Comparison of ENCODE assay signal across 1 cellular context in the genomic region with DNA sequence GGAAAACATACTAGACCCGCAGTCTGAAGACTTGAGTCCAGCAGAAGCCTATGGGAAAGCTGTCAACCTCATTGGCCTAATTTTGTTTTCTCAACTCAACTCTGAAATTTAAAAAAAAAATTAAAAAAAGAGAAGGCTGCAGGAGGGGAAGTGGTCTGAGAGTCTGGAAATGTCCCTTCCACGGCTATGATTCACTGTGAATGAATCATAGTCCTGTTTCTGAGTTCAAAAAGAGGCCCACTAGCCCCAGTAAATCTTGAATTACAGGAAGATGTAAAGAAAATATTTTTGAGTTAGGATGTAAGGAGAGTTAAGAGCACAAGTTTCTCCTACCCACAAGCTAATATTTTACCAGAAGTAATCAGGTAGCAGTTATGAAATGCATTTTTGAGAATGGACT.
TF ChIP-seq lines count a peak whose summit lies in the region.

No MANE protein-coding gene starts in this region.

TF ChIP-seq in GM23338, 12 proteins besides CTCF, POLR2A, EP300 and RAD21 (continued from another document):
- TF ChIP-seq, protein P1, sequence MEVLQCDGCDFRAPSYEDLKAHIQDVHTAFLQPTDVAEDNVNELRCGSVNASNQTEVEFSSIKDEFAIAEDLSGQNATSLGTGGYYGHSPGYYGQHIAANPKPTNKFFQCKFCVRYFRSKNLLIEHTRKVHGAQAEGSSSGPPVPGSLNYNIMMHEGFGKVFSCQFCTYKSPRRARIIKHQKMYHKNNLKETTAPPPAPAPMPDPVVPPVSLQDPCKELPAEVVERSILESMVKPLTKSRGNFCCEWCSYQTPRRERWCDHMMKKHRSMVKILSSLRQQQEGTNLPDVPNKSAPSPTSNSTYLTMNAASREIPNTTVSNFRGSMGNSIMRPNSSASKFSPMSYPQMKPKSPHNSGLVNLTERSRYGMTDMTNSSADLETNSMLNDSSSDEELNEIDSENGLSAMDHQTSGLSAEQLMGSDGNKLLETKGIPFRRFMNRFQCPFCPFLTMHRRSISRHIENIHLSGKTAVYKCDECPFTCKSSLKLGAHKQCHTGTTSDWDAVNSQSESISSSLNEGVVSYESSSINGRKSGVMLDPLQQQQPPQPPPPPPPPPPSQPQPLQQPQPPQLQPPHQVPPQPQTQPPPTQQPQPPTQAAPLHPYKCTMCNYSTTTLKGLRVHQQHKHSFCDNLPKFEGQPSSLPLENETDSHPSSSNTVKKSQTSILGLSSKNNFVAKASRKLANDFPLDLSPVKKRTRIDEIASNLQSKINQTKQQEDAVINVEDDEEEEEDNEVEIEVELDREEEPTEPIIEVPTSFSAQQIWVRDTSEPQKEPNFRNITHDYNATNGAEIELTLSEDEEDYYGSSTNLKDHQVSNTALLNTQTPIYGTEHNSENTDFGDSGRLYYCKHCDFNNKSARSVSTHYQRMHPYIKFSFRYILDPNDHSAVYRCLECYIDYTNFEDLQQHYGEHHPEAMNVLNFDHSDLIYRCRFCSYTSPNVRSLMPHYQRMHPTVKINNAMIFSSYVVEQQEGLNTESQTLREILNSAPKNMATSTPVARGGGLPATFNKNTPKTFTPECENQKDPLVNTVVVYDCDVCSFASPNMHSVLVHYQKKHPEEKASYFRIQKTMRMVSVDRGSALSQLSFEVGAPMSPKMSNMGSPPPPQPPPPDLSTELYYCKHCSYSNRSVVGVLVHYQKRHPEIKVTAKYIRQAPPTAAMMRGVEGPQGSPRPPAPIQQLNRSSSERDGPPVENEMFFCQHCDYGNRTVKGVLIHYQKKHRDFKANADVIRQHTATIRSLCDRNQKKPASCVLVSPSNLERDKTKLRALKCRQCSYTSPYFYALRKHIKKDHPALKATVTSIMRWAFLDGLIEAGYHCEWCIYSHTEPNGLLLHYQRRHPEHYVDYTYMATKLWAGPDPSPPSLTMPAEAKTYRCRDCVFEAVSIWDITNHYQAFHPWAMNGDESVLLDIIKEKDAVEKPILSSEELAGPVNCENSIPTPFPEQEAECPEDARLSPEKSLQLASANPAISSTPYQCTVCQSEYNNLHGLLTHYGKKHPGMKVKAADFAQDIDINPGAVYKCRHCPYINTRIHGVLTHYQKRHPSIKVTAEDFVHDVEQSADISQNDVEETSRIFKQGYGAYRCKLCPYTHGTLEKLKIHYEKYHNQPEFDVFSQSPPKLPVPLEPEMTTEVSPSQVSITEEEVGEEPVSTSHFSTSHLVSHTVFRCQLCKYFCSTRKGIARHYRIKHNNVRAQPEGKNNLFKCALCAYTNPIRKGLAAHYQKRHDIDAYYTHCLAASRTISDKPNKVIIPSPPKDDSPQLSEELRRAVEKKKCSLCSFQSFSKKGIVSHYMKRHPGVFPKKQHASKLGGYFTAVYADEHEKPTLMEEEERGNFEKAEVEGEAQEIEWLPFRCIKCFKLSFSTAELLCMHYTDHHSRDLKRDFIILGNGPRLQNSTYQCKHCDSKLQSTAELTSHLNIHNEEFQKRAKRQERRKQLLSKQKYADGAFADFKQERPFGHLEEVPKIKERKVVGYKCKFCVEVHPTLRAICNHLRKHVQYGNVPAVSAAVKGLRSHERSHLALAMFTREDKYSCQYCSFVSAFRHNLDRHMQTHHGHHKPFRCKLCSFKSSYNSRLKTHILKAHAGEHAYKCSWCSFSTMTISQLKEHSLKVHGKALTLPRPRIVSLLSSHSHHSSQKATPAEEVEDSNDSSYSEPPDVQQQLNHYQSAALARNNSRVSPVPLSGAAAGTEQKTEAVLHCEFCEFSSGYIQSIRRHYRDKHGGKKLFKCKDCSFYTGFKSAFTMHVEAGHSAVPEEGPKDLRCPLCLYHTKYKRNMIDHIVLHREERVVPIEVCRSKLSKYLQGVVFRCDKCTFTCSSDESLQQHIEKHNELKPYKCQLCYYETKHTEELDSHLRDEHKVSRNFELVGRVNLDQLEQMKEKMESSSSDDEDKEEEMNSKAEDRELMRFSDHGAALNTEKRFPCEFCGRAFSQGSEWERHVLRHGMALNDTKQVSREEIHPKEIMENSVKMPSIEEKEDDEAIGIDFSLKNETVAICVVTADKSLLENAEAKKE (CRISPR knock-in tag; IDR thresholded peaks at IDR 0.05): no peak
- no peak for TF ChIP-seq ZNF331 (CRISPR knock-in tag; IDR thresholded peaks at IDR 0.05; ENCODE audit: low read depth)
- TF ChIP-seq, protein P2, sequence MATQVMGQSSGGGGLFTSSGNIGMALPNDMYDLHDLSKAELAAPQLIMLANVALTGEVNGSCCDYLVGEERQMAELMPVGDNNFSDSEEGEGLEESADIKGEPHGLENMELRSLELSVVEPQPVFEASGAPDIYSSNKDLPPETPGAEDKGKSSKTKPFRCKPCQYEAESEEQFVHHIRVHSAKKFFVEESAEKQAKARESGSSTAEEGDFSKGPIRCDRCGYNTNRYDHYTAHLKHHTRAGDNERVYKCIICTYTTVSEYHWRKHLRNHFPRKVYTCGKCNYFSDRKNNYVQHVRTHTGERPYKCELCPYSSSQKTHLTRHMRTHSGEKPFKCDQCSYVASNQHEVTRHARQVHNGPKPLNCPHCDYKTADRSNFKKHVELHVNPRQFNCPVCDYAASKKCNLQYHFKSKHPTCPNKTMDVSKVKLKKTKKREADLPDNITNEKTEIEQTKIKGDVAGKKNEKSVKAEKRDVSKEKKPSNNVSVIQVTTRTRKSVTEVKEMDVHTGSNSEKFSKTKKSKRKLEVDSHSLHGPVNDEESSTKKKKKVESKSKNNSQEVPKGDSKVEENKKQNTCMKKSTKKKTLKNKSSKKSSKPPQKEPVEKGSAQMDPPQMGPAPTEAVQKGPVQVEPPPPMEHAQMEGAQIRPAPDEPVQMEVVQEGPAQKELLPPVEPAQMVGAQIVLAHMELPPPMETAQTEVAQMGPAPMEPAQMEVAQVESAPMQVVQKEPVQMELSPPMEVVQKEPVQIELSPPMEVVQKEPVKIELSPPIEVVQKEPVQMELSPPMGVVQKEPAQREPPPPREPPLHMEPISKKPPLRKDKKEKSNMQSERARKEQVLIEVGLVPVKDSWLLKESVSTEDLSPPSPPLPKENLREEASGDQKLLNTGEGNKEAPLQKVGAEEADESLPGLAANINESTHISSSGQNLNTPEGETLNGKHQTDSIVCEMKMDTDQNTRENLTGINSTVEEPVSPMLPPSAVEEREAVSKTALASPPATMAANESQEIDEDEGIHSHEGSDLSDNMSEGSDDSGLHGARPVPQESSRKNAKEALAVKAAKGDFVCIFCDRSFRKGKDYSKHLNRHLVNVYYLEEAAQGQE (IDR thresholded peaks at IDR 0.05; ENCODE audit: unreplicated experiment): no peak
- TF ChIP-seq ZNF114 (CRISPR knock-in tag; IDR thresholded peaks at IDR 0.05): no peak
- TF ChIP-seq JUNB (IDR thresholded peaks at IDR 0.05; ENCODE audit: unreplicated experiment): no peak
- no peak for TF ChIP-seq EZH2phosphoT487 (IDR thresholded peaks at IDR 0.05; ENCODE audit: unreplicated experiment)
